Comparison of ENCODE assay signal across 33 cellular contexts in the genomic region with DNA sequence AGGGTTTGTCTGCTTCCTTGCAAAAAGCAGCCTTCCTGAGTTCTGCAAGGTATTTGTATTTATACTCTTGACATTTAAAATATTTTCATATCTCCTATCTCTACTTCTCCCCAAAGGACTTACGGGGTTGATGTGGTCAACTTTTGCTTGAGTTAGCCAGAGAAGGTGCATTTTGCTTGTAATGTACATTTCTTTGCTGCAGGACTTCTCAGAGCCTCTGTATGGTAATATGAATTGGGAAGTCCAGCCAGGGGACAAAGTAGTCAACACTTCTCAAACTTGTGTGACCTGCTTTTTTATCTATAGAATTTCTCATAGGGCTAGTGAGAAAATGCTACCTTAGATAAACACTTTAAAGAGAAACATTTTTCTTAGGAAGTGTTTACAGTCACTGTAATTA.
"Had no signal": no experiment of that assay in that cellular context is flagged by ENCODE, and none has a peak within 500 bp of the region (broad histone marks: within the 10 kb centered on the region; RNA-seq: fewer than 3 reads in every experiment).

No MANE protein-coding gene starts in this region.

- H3K36me3 ChIP-seq: adrenal gland, ascending aorta, brain microvascular endothelial cell, breast epithelium, cardiac muscle cell had no signal

- H3K4me3 ChIP-seq: adrenal gland, ascending aorta, body of pancreas, breast epithelium, cardiac muscle cell had no signal

- H3K9me3 ChIP-seq: adrenal gland, body of pancreas had no signal

- ATAC-seq: activated naive CD4-positive, alpha-beta T cell treated with anti-CD3 and anti-CD28 coated beads, Interleukin-2, amount 50 U/mL, for 72 hours; activated naive CD8-positive, alpha-beta T cell treated with anti-CD3 and anti-CD28 coated beads, Interleukin-2, amount 50 U/mL, for 24 hours; activated T-cell treated with anti-CD3 and anti-CD28 coated beads, Interleukin-2, amount 50 U/mL, for 4 hours; activated T-cell treated with anti-CD3 and anti-CD28 coated beads, Interleukin-2, amount 50 U/mL, for 72 hours; activated T-helper 17 cell treated with anti-CD3 and anti-CD28 coated beads, Interleukin-2, amount 50 U/mL, for 72 hours; body of pancreas had no signal

- H3K27me3 ChIP-seq: adrenal gland, ascending aorta, body of pancreas, brain microvascular endothelial cell, breast epithelium, cardiac muscle cell had no signal

- H3K4me1 ChIP-seq: adrenal gland, ascending aorta, body of pancreas, breast epithelium had no signal

- FAIRE-seq: astrocyte, bronchial epithelial cell had no signal

- H3K27ac ChIP-seq: adrenal gland, ascending aorta, body of pancreas, brain microvascular endothelial cell, breast epithelium, cardiac muscle cell had no signal

- DNase-seq: activated effector memory CD4-positive, alpha-beta T cell treated with anti-CD3 and anti-CD28 coated beads, Interleukin-2, amount 50 U/mL, for 16 hours; activated effector memory CD4-positive, alpha-beta T cell treated with Interleukin-2 at 50 U/mL for 16 hours; activated gamma-delta T cell; activated gamma-delta T cell treated with Interleukin-2 at 50 U/mL for 16 hours; activated naive CD4-positive, alpha-beta T cell; activated naive CD4-positive, alpha-beta T cell treated with anti-CD3 and anti-CD28 coated beads for 36 hours; activated naive CD4-positive, alpha-beta T cell treated with anti-CD3 and anti-CD28 coated beads, Interleukin-2, amount 10 ng/mL, durations not matched to agents 7 days and 5 days; activated naive CD4-positive, alpha-beta T cell treated with anti-CD3 and anti-CD28 coated beads, Interleukin-2, amount 50 U/mL, for 16 hours; activated naive CD4-positive, alpha-beta T cell treated with Interleukin-2 at 50 U/mL for 16 hours; activated naive CD8-positive, alpha-beta T cell treated with anti-CD3 and anti-CD28 coated beads for 36 hours; activated naive CD8-positive, alpha-beta T cell treated with anti-CD3 and anti-CD28 coated beads, Interleukin-2, amount 10 ng/mL, durations not matched to agents 7 days and 5 days; activated naive CD8-positive, alpha-beta T cell treated with anti-CD3 and anti-CD28 coated beads, Interleukin-2, amount 50 U/mL, for 24 hours; activated T-cell treated with anti-CD3 and anti-CD28 coated beads, Interleukin-2, amount 50 U/mL, for 24 hours; activated T-cell treated with anti-CD3 and anti-CD28 coated beads, Interleukin-2, amount 50 U/mL, for 4 hours; activated T-cell treated with anti-CD3 and anti-CD28 coated beads, Interleukin-2, amount 50 U/mL, for 48 hours; activated T-cell treated with anti-CD3 and anti-CD28 coated beads, Interleukin-2, amount 50 U/mL, for 72 hours; adrenal gland; amniotic stem cell; amygdala; anterior cingulate cortex; aorta; body of pancreas; brain microvascular endothelial cell; caudate nucleus; central memory CD4-positive, alpha-beta T cell; cerebellar nuclear complex had no signal
